In the genomic region with DNA sequence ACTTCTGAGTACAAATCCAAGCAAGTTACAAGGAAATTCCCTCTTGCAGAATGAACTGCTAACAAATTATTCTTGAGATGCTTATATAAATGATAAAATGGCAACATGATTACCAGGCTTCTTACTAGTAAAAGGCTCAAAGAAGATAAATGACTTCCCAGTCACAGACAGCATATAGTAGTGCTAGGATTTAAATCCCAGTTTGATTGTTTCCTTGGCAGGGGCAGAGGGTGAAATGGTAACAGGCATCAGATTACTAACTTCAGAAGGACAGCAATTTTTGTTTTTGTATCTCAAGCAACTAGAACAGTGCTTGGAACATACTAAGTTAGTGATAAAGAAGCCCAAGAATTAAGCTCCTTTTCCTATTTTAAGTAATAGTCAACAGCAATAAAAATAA, we compare ENCODE assay signal across 25 cellular contexts.
DNase-seq lines count a peak whose midpoint lies in the region; ATAC-seq and TF ChIP-seq lines count a peak whose summit lies in the region.
"Had no signal": no experiment of that assay in that cellular context is flagged by ENCODE, and none has a peak within 500 bp of the region (broad histone marks: within the 10 kb centered on the region; RNA-seq: fewer than 3 reads in every experiment).

No MANE protein-coding gene starts in this region.

- H3K9me3 ChIP-seq in transverse colon: no peaks in the 10 kb centered on the region
- H3K9me3 ChIP-seq in mammary epithelial cell (replicated peaks; ENCODE audit: insufficient read depth, low read length): no peaks in the 10 kb centered on the region
- H3K9me3 ChIP-seq: BE2C, Caco-2, MG63 had no signal

- H3K27ac ChIP-seq in transverse colon (peak overlapping the region; percentile 59 to 79 (median 77)), mammary epithelial cell (ENCODE audit: insufficient read depth, low read depth, low read length) (no peak overlapping the region)
- H3K27ac ChIP-seq: HL-60 had no signal

- H3K4me1 Mint-ChIP-seq in T-helper 2 cell treated with Interferon-gamma antibody and Interleukin-4, amounts not matched to agents 5 μg/mL and 100 μg/mL, for 36 hours (ENCODE audit: low read depth): peaks cover 8% of the 10 kb centered on the region

- no peak for TF ChIP-seq POLR2A in transverse colon (IDR thresholded peaks at IDR 0.05)

- no peak for TF ChIP-seq EP300 in transverse colon (IDR thresholded peaks at IDR 0.05; ENCODE audit: low read depth)

- H3K4me3 ChIP-seq in transverse colon: no peak overlapping the region
- no peak overlapping the region for H3K4me3 ChIP-seq in mammary epithelial cell (replicated peaks in 1 of 3; ENCODE audit: insufficient read depth in 1 of 3, low read depth in 2 of 3, low read length in 3 of 3)
- H3K4me3 ChIP-seq: MG63 had no signal

- BruUV-seq in mammary epithelial cell (replicated peaks; lab: Mats Ljungman, UMichigan): no TSS peak

- H3K27me3 ChIP-seq in transverse colon (no peaks in the 10 kb centered on the region), mammary epithelial cell (ENCODE audit: insufficient read depth, low read length) (no peaks in the 10 kb centered on the region)
- H3K27me3 ChIP-seq: BE2C, MG63 had no signal

- no peak overlapping the region for H3K4me3 Mint-ChIP-seq in T-helper 2 cell treated with Interferon-gamma antibody and Interleukin-4, amounts not matched to agents 5 μg/mL and 100 μg/mL, for 36 hours
- H3K4me3 Mint-ChIP-seq: CD4-positive, CD25-positive, alpha-beta regulatory T cell; H9; IgD-negative memory B cell had no signal

- intact Hi-C loops in transverse colon (cut with DNase I; ENCODE audit: low total_unique reads): no loop called here
- intact Hi-C loops in mammary epithelial cell (cut with micrococcal nuclease): no loop called here

- H3K27ac Mint-ChIP-seq in T-helper 2 cell treated with Interferon-gamma antibody and Interleukin-4, amounts not matched to agents 5 μg/mL and 100 μg/mL, for 36 hours: no peak overlapping the region

- H3K9ac ChIP-seq in mammary epithelial cell (ENCODE audit: insufficient read depth, low read length): no peak overlapping the region

- H3K4me1 ChIP-seq in transverse colon: peaks cover 0 to 51% (median 15%) of the 10 kb centered on the region in 4 donors
- no peaks in the 10 kb centered on the region for H3K4me1 ChIP-seq in mammary epithelial cell (ENCODE audit: insufficient read depth, low read length)
- H3K4me1 ChIP-seq: BE2C had no signal

- peak; percentile 24 for DNase-seq in DMS53 (lab: John Stamatoyannopoulos, UW)
- DNase-seq in DMS53 treated with DMSO at 0.1 percent for 48 hours (lab: John Stamatoyannopoulos, UW; ENCODE audit: unreplicated experiment): no peak
- DNase-seq in NCI-H69 (lab: John Stamatoyannopoulos, UW): peak; percentile 48
- DNase-seq in iris pigment epithelial cell (ENCODE audit: low read depth): peak; percentile 18
- DNase-seq in transverse colon: no peak
- DNase-seq in T-helper 2 cell treated with Interferon-gamma antibody and Interleukin-4, amounts not matched to agents 5 μg/mL and 100 μg/mL, for 36 hours (ENCODE audit: low spot score): no peak
- no peak for DNase-seq in mammary epithelial cell
- DNase-seq: 8988T; BE2C; Caco-2; CD4-positive, CD25-positive, alpha-beta regulatory T cell; H9; Kasumi-1; MG63; NCI-H1048; NCI-H1436 treated with DMSO at 0.1 percent for 48 hours; NCI-H2029; NCI-H2171 treated with DMSO at 0.1 percent for 48 hours; NCI-H446; NCI-H526 treated with DMSO at 0.1 percent for 48 hours; NK-92 treated with Interleukin-12 subunit alpha and Interleukin-12 subunit beta, amount 100 ng/mL, for 24 hours; Right ventricle myocardium superior had no signal

- H3K4me2 ChIP-seq in mammary epithelial cell (ENCODE audit: insufficient read depth, low read depth, low read length): no peak overlapping the region

- H3K79me2 ChIP-seq in mammary epithelial cell (ENCODE audit: insufficient read depth, low read length): no peaks in the 10 kb centered on the region

- H3K36me3 ChIP-seq in transverse colon (no peaks in the 10 kb centered on the region), mammary epithelial cell (ENCODE audit: insufficient read depth, low read length) (no peaks in the 10 kb centered on the region)
- H3K36me3 ChIP-seq: BE2C, MG63 had no signal

- TF ChIP-seq CTCF in transverse colon (IDR thresholded peaks at IDR 0.05): no peak
- TF ChIP-seq CTCF in mammary epithelial cell (conservative IDR thresholded peaks at IDR 0.05 in 1 of 2, IDR thresholded peaks at IDR 0.05 in 1 of 2; ENCODE audit: extremely low read depth in 1 of 2, insufficient read depth in 1 of 2, low read depth in 1 of 2, low read length in 2 of 2): no peak

- no peaks in the 10 kb centered on the region for H3K27me3 Mint-ChIP-seq in T-helper 2 cell treated with Interferon-gamma antibody and Interleukin-4, amounts not matched to agents 5 μg/mL and 100 μg/mL, for 36 hours (ENCODE audit: low read depth)
- H3K27me3 Mint-ChIP-seq: CD4-positive, CD25-positive, alpha-beta regulatory T cell; IgD-negative memory B cell had no signal

- dilution Hi-C loops in mammary epithelial cell (cut with HindIII; ENCODE audit: low sequenced_read_pairs): no loop called here

- H3K9me3 Mint-ChIP-seq in T-helper 2 cell treated with Interferon-gamma antibody and Interleukin-4, amounts not matched to agents 5 μg/mL and 100 μg/mL, for 36 hours: no peaks in the 10 kb centered on the region
- H3K9me3 Mint-ChIP-seq: CD4-positive, CD25-positive, alpha-beta regulatory T cell; H9; IgD-negative memory B cell had no signal

- in situ Hi-C loops in transverse colon (cut with MboI; ENCODE audit: low pct_ligation_motif_present in 1 of 4, low pct_unique_long_range_greater_than_20kb in 1 of 4, low sequenced_read_pairs in 3 of 4): no loop called here
- in situ Hi-C loops in mammary epithelial cell (cut with MboI; ENCODE audit: low sequenced_read_pairs in 2 of 2): no loop called here

- CTCF ChIA-PET in mammary epithelial cell (lab: Charles Lee; ENCODE audit: low non-redundant PET): no interaction called here

- no peak for ATAC-seq in GM21447 (IDR thresholded peaks at IDR 0.05; ENCODE audit: unreplicated experiment)

- H2AFZ ChIP-seq in mammary epithelial cell (ENCODE audit: low read depth, low read length): no peak overlapping the region

- no peaks in the 10 kb centered on the region for H3K36me3 Mint-ChIP-seq in T-helper 2 cell treated with Interferon-gamma antibody and Interleukin-4, amounts not matched to agents 5 μg/mL and 100 μg/mL, for 36 hours (ENCODE audit: low read depth)
- H3K36me3 Mint-ChIP-seq: CD4-positive, CD25-positive, alpha-beta regulatory T cell; IgD-negative memory B cell had no signal

- H4K20me1 ChIP-seq in mammary epithelial cell (ENCODE audit: insufficient read depth, low read length): no peaks in the 10 kb centered on the region

Comparison
In these comparisons a context has a peak if more than half of its experiments do, and no peak if none do; other contexts are left out.
1. DNase-seq: peak in DMS53 (single experiment), NCI-H69 (single experiment) and iris pigment epithelial cell (single experiment); none in DMS53 treated with DMSO at 0.1 percent for 48 hours (single experiment), transverse colon (single experiment), T-helper 2 cell treated with Interferon-gamma antibody and Interleukin-4, amounts not matched to agents 5 μg/mL and 100 μg/mL, for 36 hours (single experiment) and mammary epithelial cell (single experiment).